8 cellular contexts compared by ENCODE assay signal in genomic region chr11:117828641-117829368, GRCh38. TPM values are rescaled to one million over a fixed set of nuclear protein-coding genes. Genes with fewer than 3 reads are reported as not detected.
DNase-seq lines count a peak whose midpoint lies in the region; ATAC-seq and TF ChIP-seq lines count a peak whose summit lies in the region.

No MANE protein-coding gene starts in this region.

- intact Hi-C loops in tibial artery (cut with DNase I; ENCODE audit: low total_unique reads), result no loop called here

- H3K27ac Mint-ChIP-seq in natural killer cell treated with Interleukin-12 subunit alpha and Interleukin-12 subunit beta and Interleukin-15 and Interleukin-18, amount 100 ng/mL, for 72 hours, result peak overlapping the region; percentile 31 to 76

- peaks cover 0 to 9% (median 1%) of the 10 kb centered on the region in 4 donors for H3K4me1 ChIP-seq in tibial artery

- no peak for TF ChIP-seq CTCF in coronary artery (IDR thresholded peaks at IDR 0.05)
- no peak for TF ChIP-seq CTCF in tibial artery (IDR thresholded peaks at IDR 0.05)

- peaks cover 28 to 42% of the 10 kb centered on the region in 2 donors for H3K4me1 Mint-ChIP-seq in natural killer cell treated with Interleukin-12 subunit alpha and Interleukin-12 subunit beta and Interleukin-15 and Interleukin-18, amount 100 ng/mL, for 72 hours (ENCODE audit: low read depth in 2 of 2)

- no peaks in the 10 kb centered on the region for H3K9me3 ChIP-seq in tibial artery

- peak overlapping the region; percentile 34 for H3K4me3 Mint-ChIP-seq in natural killer cell treated with Interleukin-12 subunit alpha and Interleukin-12 subunit beta and Interleukin-15 and Interleukin-18, amount 100 ng/mL, for 72 hours

- no peaks in the 10 kb centered on the region for H3K36me3 Mint-ChIP-seq in natural killer cell treated with Interleukin-12 subunit alpha and Interleukin-12 subunit beta and Interleukin-15 and Interleukin-18, amount 100 ng/mL, for 72 hours

- peak; percentile 45 for ATAC-seq in HG03280 (IDR thresholded peaks at IDR 0.05; ENCODE audit: unreplicated experiment)
- peak; percentile 95 to 97 for ATAC-seq in natural killer cell treated with Interleukin-12 subunit alpha and Interleukin-12 subunit beta and Interleukin-15 and Interleukin-18, amount 100 ng/mL, for 72 hours

- H3K9me3 Mint-ChIP-seq in natural killer cell treated with Interleukin-12 subunit alpha and Interleukin-12 subunit beta and Interleukin-15 and Interleukin-18, amount 100 ng/mL, for 72 hours, result no peaks in the 10 kb centered on the region

- H3K27me3 ChIP-seq in tibial artery, result peaks cover 0 to 48% of the 10 kb centered on the region in 2 donors

- DNase-seq in GM03348 (ENCODE audit: low spot score) (peak; percentile 42), coronary artery (ENCODE audit: low spot score) (peak; percentile 84), tibial artery (peak; percentile 18 to 64), SHP77 treated with DMSO at 0.1 percent for 48 hours (lab: John Stamatoyannopoulos, UW) (no peak), NCI-H2081 (lab: John Stamatoyannopoulos, UW) (no peak)
- peak; percentile 88 to 89 for DNase-seq in activated CD4-positive, alpha-beta T cell treated with anti-CD3 and anti-CD28 coated beads for 4 hours
- peak; percentile 86 for DNase-seq in natural killer cell treated with Interleukin-12 subunit alpha and Interleukin-12 subunit beta and Interleukin-15 and Interleukin-18, amount 100 ng/mL, for 72 hours (ENCODE audit: low spot score)

- H3K4me3 ChIP-seq in coronary artery (no peak overlapping the region), tibial artery (no peak overlapping the region)

- peaks cover 0 to 5% of the 10 kb centered on the region in 2 donors for H3K27me3 Mint-ChIP-seq in natural killer cell treated with Interleukin-12 subunit alpha and Interleukin-12 subunit beta and Interleukin-15 and Interleukin-18, amount 100 ng/mL, for 72 hours

- H3K36me3 ChIP-seq in tibial artery, result no peaks in the 10 kb centered on the region

- H3K27ac ChIP-seq in coronary artery (peak overlapping the region in 1 of 2 donors; percentile 49), tibial artery (no peak overlapping the region)

RNA-seq across cellular contexts. Expression of gene FXYD2, which starts 4.3 kb away (rescaled TPM):
- 1 to 10 TPM in 1 of 2 donors, under 1 TPM in 1; 0.14 to 1.5 TPM for total RNA-seq in natural killer cell treated with Interleukin-12 subunit alpha and Interleukin-12 subunit beta and Interleukin-15 and Interleukin-18, amount 100 ng/mL, for 72 hours

RNA-seq across cellular contexts. Expression of gene DSCAML1, which starts 31.8 kb away (rescaled TPM):
- under 1 TPM in 1 of 2 donors, not detected in 1; 0.08 TPM for total RNA-seq in natural killer cell treated with Interleukin-12 subunit alpha and Interleukin-12 subunit beta and Interleukin-15 and Interleukin-18, amount 100 ng/mL, for 72 hours

RNA-seq across cellular contexts. Expression of gene FXYD6, which starts 47.7 kb away (rescaled TPM):
- total RNA-seq in natural killer cell treated with Interleukin-12 subunit alpha and Interleukin-12 subunit beta and Interleukin-15 and Interleukin-18, amount 100 ng/mL, for 72 hours, result not detected

Comparison
In these comparisons a context has a peak if more than half of its experiments do, and no peak if none do; other contexts are left out.
1. DNase-seq: peak in GM03348 (single experiment), activated CD4-positive, alpha-beta T cell treated with anti-CD3 and anti-CD28 coated beads for 4 hours (2 of 2), coronary artery (single experiment), natural killer cell treated with Interleukin-12 subunit alpha and Interleukin-12 subunit beta and Interleukin-15 and Interleukin-18, amount 100 ng/mL, for 72 hours (single experiment) and tibial artery (2 of 2); none in SHP77 treated with DMSO at 0.1 percent for 48 hours (single experiment) and NCI-H2081 (0 of 2).